ENCODE assay signal across 1 cellular context in genomic region chr2:37918742-37919186, GRCh38.
TF ChIP-seq lines count a peak whose summit lies in the region.

No MANE protein-coding gene starts in this region.

TF ChIP-seq in HepG2, 621 proteins besides CTCF, POLR2A, EP300 and RAD21 (continued from another document and continues in another):
- TF ChIP-seq ZNF281 (CRISPR knock-in tag; IDR thresholded peaks at IDR 0.05; ENCODE audit: borderline replicate concordance) (peak; percentile 71; the same call in 1 of the 2 replicates), ARID4A (CRISPR knock-in tag; IDR thresholded peaks at IDR 0.05; ENCODE audit: borderline replicate concordance) (peak; percentile 37; the same call in 1 of the 2 replicates), ZNF136 (CRISPR knock-in tag; IDR thresholded peaks at IDR 0.05; ENCODE audit: low read depth) (peak; percentile 81; the same call in 1 of the 2 replicates), ZNF777 (CRISPR knock-in tag; IDR thresholded peaks at IDR 0.05) (no peak), PRPF4 (IDR thresholded peaks at IDR 0.05; ENCODE audit: low read depth, low read length, poor library complexity, severe bottlenecking) (no peak), ZNF784 (CRISPR knock-in tag; IDR thresholded peaks at IDR 0.05; ENCODE audit: borderline replicate concordance) (no peak; the same call in 1 of the 2 replicates), WIZ (CRISPR knock-in tag; IDR thresholded peaks at IDR 0.05) (no peak), ZNF256 (CRISPR knock-in tag; conservative IDR thresholded peaks at IDR 0.05) (peak; percentile 14; the same call in 1 of the 2 replicates), XBP1 (CRISPR knock-in tag; IDR thresholded peaks at IDR 0.05) (no peak), SKI (IDR thresholded peaks at IDR 0.05; ENCODE audit: partially characterized antibody) (peak; percentile 39), MAX (IDR thresholded peaks at IDR 0.05) (0 out of 2 replicates have a peak, but pooled peaks have one; percentile 25), ZNF431 (CRISPR knock-in tag; IDR thresholded peaks at IDR 0.05; ENCODE audit: borderline replicate concordance, low read depth) (no peak; the same call in 1 of the 2 replicates), ZNF652 (CRISPR knock-in tag; IDR thresholded peaks at IDR 0.05; ENCODE audit: borderline replicate concordance, low read depth) (peak; percentile 57; the same call in 1 of the 2 replicates), ZNF780A (CRISPR knock-in tag; IDR thresholded peaks at IDR 0.05) (no peak), ZNF280B (CRISPR knock-in tag; IDR thresholded peaks at IDR 0.05; ENCODE audit: borderline replicate concordance) (no peak), ZBTB20 (CRISPR knock-in tag; IDR thresholded peaks at IDR 0.05; ENCODE audit: borderline replicate concordance, low read depth) (peak; percentile 97), ZBTB25 (CRISPR knock-in tag; IDR thresholded peaks at IDR 0.05) (peak; percentile 93; the same call in 1 of the 2 replicates), ZNF672 (CRISPR knock-in tag; IDR thresholded peaks at IDR 0.05) (no peak), ZBED4 (CRISPR knock-in tag; IDR thresholded peaks at IDR 0.05; ENCODE audit: borderline replicate concordance) (peak; percentile 61; the same call in 1 of the 2 replicates), ZNF354B (CRISPR knock-in tag; IDR thresholded peaks at IDR 0.05) (no peak), DPF2 (CRISPR knock-in tag; IDR thresholded peaks at IDR 0.05; ENCODE audit: borderline replicate concordance, low read depth) (peak; percentile 98), FOXO1 (CRISPR knock-in tag; IDR thresholded peaks at IDR 0.05) (peak; percentile 89), ZNF263 (CRISPR knock-in tag; IDR thresholded peaks at IDR 0.05) (no peak), AKAP8 (CRISPR knock-in tag; IDR thresholded peaks at IDR 0.05) (no peak), GMEB1 (CRISPR knock-in tag; IDR thresholded peaks at IDR 0.05; ENCODE audit: borderline replicate concordance) (peak; percentile 23; the same call in 1 of the 2 replicates), ONECUT2 (CRISPR knock-in tag; IDR thresholded peaks at IDR 0.05) (peak; percentile 100), TEF (CRISPR knock-in tag; IDR thresholded peaks at IDR 0.05) (no peak), KLF9 (CRISPR knock-in tag; IDR thresholded peaks at IDR 0.05; ENCODE audit: low read depth) (peak; percentile 70; the same call in 1 of the 2 replicates), ZNF326 (CRISPR knock-in tag; IDR thresholded peaks at IDR 0.05; ENCODE audit: borderline replicate concordance) (no peak), ZNF562 (CRISPR knock-in tag; IDR thresholded peaks at IDR 0.05; ENCODE audit: borderline replicate concordance) (no peak), SRF (IDR thresholded peaks at IDR 0.05; ENCODE audit: low read depth, low read length) (peak; percentile 24), TRIM24 (CRISPR knock-in tag; IDR thresholded peaks at IDR 0.05) (peak; percentile 87; the same call in 1 of the 2 replicates), TSC22D2 (CRISPR knock-in tag; IDR thresholded peaks at IDR 0.05; ENCODE audit: borderline replicate concordance) (no peak), KDM4B (CRISPR knock-in tag; IDR thresholded peaks at IDR 0.05) (0 out of 2 replicates have a peak, but pooled peaks have one; percentile 41), ZNF44 (CRISPR knock-in tag; IDR thresholded peaks at IDR 0.05) (no peak), SPEN (CRISPR knock-in tag; IDR thresholded peaks at IDR 0.05; ENCODE audit: low read depth) (peak; percentile 38; the same call in 1 of the 2 replicates), ZNF766 (CRISPR knock-in tag; IDR thresholded peaks at IDR 0.05; ENCODE audit: borderline replicate concordance) (no peak), IKZF5 (CRISPR knock-in tag; IDR thresholded peaks at IDR 0.05) (peak; percentile 81), ARNT2 (CRISPR knock-in tag; IDR thresholded peaks at IDR 0.05; ENCODE audit: low read depth) (peak; percentile 59; the same call in 1 of the 2 replicates), ZMYM3 (CRISPR knock-in tag; IDR thresholded peaks at IDR 0.05) (peak; percentile 61; the same call in 1 of the 2 replicates), CBX5 (CRISPR knock-in tag; IDR thresholded peaks at IDR 0.05; ENCODE audit: borderline replicate concordance) (0 out of 2 replicates have a peak, but pooled peaks have one; percentile 40), KAT2B (IDR thresholded peaks at IDR 0.05; ENCODE audit: borderline replicate concordance, low read depth, low read length) (peak; percentile 72), REXO4 (CRISPR knock-in tag; IDR thresholded peaks at IDR 0.05; ENCODE audit: borderline replicate concordance) (no peak), ZFY (CRISPR knock-in tag; IDR thresholded peaks at IDR 0.05) (no peak; the same call in 1 of the 2 replicates), NR2C2 (CRISPR knock-in tag; IDR thresholded peaks at IDR 0.05; ENCODE audit: borderline replicate concordance) (peak; percentile 67; the same call in 1 of the 2 replicates)
